8 cellular contexts compared by ENCODE assay signal in the genomic region with DNA sequence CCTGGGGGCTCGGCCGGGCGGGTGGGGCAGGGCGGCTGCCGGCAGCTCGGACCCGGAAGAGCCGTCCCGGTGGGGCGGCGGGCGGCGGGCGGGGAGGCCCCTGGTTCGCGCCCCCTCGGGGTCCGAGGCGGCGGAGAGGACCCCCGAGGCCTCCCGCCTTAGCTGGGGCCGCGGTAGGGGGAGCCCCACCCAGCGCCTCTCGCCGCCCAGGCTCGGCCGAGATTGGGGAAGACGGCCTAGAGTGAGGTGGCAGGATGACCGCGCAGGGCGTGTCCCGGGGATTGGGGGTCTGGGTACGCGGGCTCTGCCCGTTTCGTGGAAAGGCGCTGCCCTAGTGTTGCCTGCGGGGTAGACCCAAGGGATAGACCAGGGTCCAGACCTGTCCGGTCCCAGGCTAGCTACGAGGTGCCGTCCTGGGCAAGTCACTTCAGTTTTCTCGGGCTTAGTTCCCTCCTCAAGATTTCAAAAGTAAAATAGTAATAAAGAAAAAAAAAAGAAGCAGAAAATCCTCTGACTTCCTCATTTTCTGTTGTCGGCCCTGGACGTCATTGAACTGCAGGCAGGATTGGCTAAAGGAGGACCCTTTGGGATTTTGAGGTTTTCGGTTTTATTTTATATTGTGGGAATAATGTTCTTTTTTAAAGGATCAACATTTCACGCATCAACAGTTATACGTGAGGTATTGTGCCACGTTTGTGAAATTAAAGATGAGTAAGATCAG. TPM values are rescaled to one million over a fixed set of nuclear protein-coding genes. Genes with fewer than 3 reads are reported as not detected.
DNase-seq lines count a peak whose midpoint lies in the region; ATAC-seq, FAIRE-seq and TF ChIP-seq lines count a peak whose summit lies in the region.

No MANE protein-coding gene starts in this region.

- ATAC-seq in GM19328 (IDR thresholded peaks at IDR 0.05; ENCODE audit: unreplicated experiment) (peak; percentile 33), HG03378 (IDR thresholded peaks at IDR 0.05; ENCODE audit: unreplicated experiment) (peak; percentile 30), RWPE2 (ENCODE audit: low read depth) (peak; percentile 53), pancreas (peak; percentile 37 to 58 (median 52))

- TF ChIP-seq CTCF in RWPE2 (IDR thresholded peaks at IDR 0.05; ENCODE audit: poor library complexity, severe bottlenecking) (no peak), pancreas (IDR thresholded peaks at IDR 0.05) (no peak)

- intact Hi-C loops in head of caudate nucleus (cut with DNase I), result no loop called here
- intact Hi-C loops in pancreas (cut with DNase I), result no loop called here

- FAIRE-seq in pancreas (lab: Jason Lieb, UNC), result no peak

- no peaks in the 10 kb centered on the region for H3K27me3 ChIP-seq in RWPE2 (ENCODE audit: insufficient read depth, poor library complexity, severe bottlenecking)
- H3K27me3 ChIP-seq in pancreas, result no peaks in the 10 kb centered on the region

- H3K4me1 ChIP-seq in RWPE2 (ENCODE audit: insufficient read depth, poor library complexity, severe bottlenecking) (peaks cover 29% of the 10 kb centered on the region), pancreas (peaks cover 0 to 27% (median 10%) of the 10 kb centered on the region in 3 donors)

- peak; percentile 77 for DNase-seq in AG20443 (ENCODE audit: low spot score)
- peak; percentile 86 for DNase-seq in RWPE2 (ENCODE audit: low spot score)
- DNase-seq in activated naive CD4-positive, alpha-beta T cell treated with Interleukin-2 at 50 U/mL for 16 hours, result peak; percentile 64
- peak in 39 of 42 donors; percentile 9 to 68 (median 43) for DNase-seq in head of caudate nucleus
- peak; percentile 58 to 88 (median 72) for DNase-seq in pancreas
- DNase-seq in ureter (ENCODE audit: low spot score), result peak; percentile 75

- 1% methylated on average over 37 to 50 of the region's 50 CpGs for WGBS in pancreas, 2 donors

- peaks cover 37% of the 10 kb centered on the region for H3K36me3 ChIP-seq in RWPE2 (ENCODE audit: low read depth)
- H3K36me3 ChIP-seq in pancreas, result peaks cover 0 to 13% (median 0%) of the 10 kb centered on the region in 3 donors

- no peaks in the 10 kb centered on the region for H3K9me3 ChIP-seq in RWPE2 (ENCODE audit: severe bottlenecking)
- H3K9me3 ChIP-seq in pancreas, result no peaks in the 10 kb centered on the region

- H3K4me3 ChIP-seq in RWPE2 (ENCODE audit: severe bottlenecking) (peak overlapping the region; percentile 87), pancreas (peak overlapping the region; percentile 63 to 94 (median 78))

- peak overlapping the region; percentile 81 for H3K27ac ChIP-seq in RWPE2 (ENCODE audit: poor library complexity, severe bottlenecking)
- peak overlapping the region; percentile 93 to 97 (median 94) for H3K27ac ChIP-seq in pancreas

RNA-seq across cellular contexts. Expression of a gene that starts 0.6 kb away (rescaled TPM):
- total RNA-seq in pancreas (100 to 1,000 TPM in 1 of 6 donors, 10 to 100 TPM in 5; 40.0 to 103 (median 43.3) TPM), ureter (260 TPM)
- 10 to 100 TPM; 20.6 to 48.4 TPM for polyA plus RNA-seq in pancreas

RNA-seq across cellular contexts. Expression of a gene that starts 36.5 kb away (rescaled TPM):
- total RNA-seq in pancreas (1 to 10 TPM; 2.2 to 7.2 (median 4.3) TPM), ureter (8.9 TPM)
- polyA plus RNA-seq in pancreas, result 10 to 100 TPM in 1 of 2 donors, 1 to 10 TPM in 1; 2.3 to 11.9 TPM

Comparison
In these comparisons a context has a peak if more than half of its experiments do, and no peak if none do; other contexts are left out.
1. Peak in every context shown above with its lines: DNase-seq, ATAC-seq, H3K4me3 ChIP-seq and H3K27ac ChIP-seq.